ENCODE assay signal across 8 cellular contexts in genomic region chr10:47402681-47403301, GRCh38. TPM values are rescaled to one million over a fixed set of nuclear protein-coding genes. Genes with fewer than 3 reads are reported as not detected.
A peak's percentile ranks its signal among the peaks of the same experiment; 100 is the strongest.
DNase-seq lines count a peak whose midpoint lies in the region; ATAC-seq and TF ChIP-seq lines count a peak whose summit lies in the region.

No MANE protein-coding gene starts in this region.

- H2BK12ac ChIP-seq in trophoblast cell (ENCODE audit: low read length) = peak overlapping the region; percentile 96

- H2BK120ac ChIP-seq in trophoblast cell (ENCODE audit: insufficient read depth, low read length, poor library complexity) = peak overlapping the region; percentile 98

- no peaks in the 10 kb centered on the region for H3K27me3 ChIP-seq in trophoblast cell (ENCODE audit: insufficient read depth, low read length)

- H3K79me1 ChIP-seq in trophoblast cell (ENCODE audit: low read length) = peaks cover 59% of the 10 kb centered on the region

- H3K9me3 ChIP-seq in trophoblast cell (ENCODE audit: insufficient read depth, low read depth, low read length) = peaks cover 2% of the 10 kb centered on the region

- peak overlapping the region; percentile 93 for H3K14ac ChIP-seq in trophoblast cell (ENCODE audit: low read length)

- no peak overlapping the region for H3K4me3 ChIP-seq in trophoblast cell (ENCODE audit: low read depth, low read length)

- peaks cover 14% of the 10 kb centered on the region for H3K79me2 ChIP-seq in trophoblast cell (ENCODE audit: control insufficient read depth, insufficient read depth, low read length, poor library complexity)

- peaks cover 59 to 64% of the 10 kb centered on the region in 2 experiments for H3K4me1 ChIP-seq in trophoblast cell (ENCODE audit: control insufficient read depth in 1 of 2, insufficient read depth in 2 of 2, low read length in 2 of 2)

- intact Hi-C loops in Right ventricle myocardium superior (cut with DNase I) = no loop called here

- H3K23ac ChIP-seq in trophoblast cell (ENCODE audit: low read length) = no peak overlapping the region

- H3K36me3 ChIP-seq in trophoblast cell (ENCODE audit: control insufficient read depth in 1 of 2, insufficient read depth in 2 of 2, low read length in 2 of 2) = no peaks in the 10 kb centered on the region

- H2AK5ac ChIP-seq in trophoblast cell (ENCODE audit: low read length) = peak overlapping the region; percentile 75

- DNase-seq in DMS53 treated with DMSO at 0.1 percent for 48 hours (lab: John Stamatoyannopoulos, UW; ENCODE audit: unreplicated experiment) = peak; percentile 63
- DNase-seq in Right ventricle myocardium superior = peak; percentile 69
- peak; percentile 57 to 73 for DNase-seq in trophoblast cell
- no peak for DNase-seq in KG1 (lab: John Stamatoyannopoulos, UW)
- DNase-seq in NCI-H526 treated with DMSO at 0.1 percent for 48 hours (lab: John Stamatoyannopoulos, UW) = no peak
- DNase-seq in activated naive CD4-positive, alpha-beta T cell treated with Interleukin-2 at 50 U/mL for 16 hours = no peak

- WGBS in trophoblast cell (ENCODE audit: extremely low coverage, insufficient coverage, insufficient read length) = no CpG with 5 or more reads among the region's 4 CpGs

- H4K12ac ChIP-seq in trophoblast cell (ENCODE audit: low read depth, low read length) = peak overlapping the region; percentile 16

- peak; percentile 88 for ATAC-seq in SK-N-SH treated with all-trans-retinoic acid at 6 μM for 48 hours
- peak; percentile 92 for ATAC-seq in Right ventricle myocardium superior (ENCODE audit: poor library complexity)
- no peak for ATAC-seq in HG03520 (IDR thresholded peaks at IDR 0.05; ENCODE audit: unreplicated experiment)

- peak overlapping the region; percentile 82 for H3K27ac ChIP-seq in trophoblast cell (ENCODE audit: low read depth, low read length)

- peak overlapping the region; percentile 82 for H3K18ac ChIP-seq in trophoblast cell (ENCODE audit: low read length)

- H3K9ac ChIP-seq in trophoblast cell (ENCODE audit: low read length) = no peak overlapping the region

- peak overlapping the region; percentile 93 for H4K91ac ChIP-seq in trophoblast cell (ENCODE audit: low read depth, low read length)

- peak overlapping the region; percentile 78 for H3K4ac ChIP-seq in trophoblast cell (ENCODE audit: low read depth, low read length)

- H4K8ac ChIP-seq in trophoblast cell (ENCODE audit: low read depth, low read length) = peak overlapping the region; percentile 85

- H3K4me2 ChIP-seq in trophoblast cell (ENCODE audit: low read length) = peak overlapping the region; percentile 22

- H2BK5ac ChIP-seq in trophoblast cell (ENCODE audit: low read depth, low read length, poor library complexity) = peak overlapping the region; percentile 95

- H2AFZ ChIP-seq in trophoblast cell (ENCODE audit: insufficient read depth, low read length, poor library complexity) = peak overlapping the region; percentile 65

TF ChIP-seq in SK-N-SH treated with all-trans-retinoic acid at 6 μM for 48 hours, 23 proteins besides CTCF, POLR2A, EP300 and RAD21:
- TF ChIP-seq ZFP30 (CRISPR knock-in tag; IDR thresholded peaks at IDR 0.05) (no peak), ARNTL (CRISPR knock-in tag; IDR thresholded peaks at IDR 0.05; ENCODE audit: borderline replicate concordance, low read depth) (no peak), CSRNP3 (CRISPR knock-in tag; IDR thresholded peaks at IDR 0.05) (no peak), RARB (CRISPR knock-in tag; IDR thresholded peaks at IDR 0.05) (no peak), PPARA (CRISPR knock-in tag; IDR thresholded peaks at IDR 0.05; ENCODE audit: borderline replicate concordance) (no peak), ISL1 (CRISPR knock-in tag; IDR thresholded peaks at IDR 0.05) (no peak)

RNA-seq across cellular contexts. Expression of gene ZNF488, which starts 18.7 kb away (rescaled TPM):
- not detected for total RNA-seq in Right ventricle myocardium superior
- 34.5 and 39.7 TPM in 2 replicates for polyA plus RNA-seq in trophoblast cell (2013)

RNA-seq across cellular contexts. Expression of gene RBP3, which starts 54.6 kb away (rescaled TPM):
- not detected for total RNA-seq in Right ventricle myocardium superior
- not detected in 2 replicates for polyA plus RNA-seq in trophoblast cell (2013)

Comparison
In these comparisons a context has a peak if more than half of its experiments do, and no peak if none do; other contexts are left out.
1. DNase-seq: peak in DMS53 treated with DMSO at 0.1 percent for 48 hours (single experiment), Right ventricle myocardium superior (single experiment) and trophoblast cell (2 of 2); none in KG1 (single experiment), NCI-H526 treated with DMSO at 0.1 percent for 48 hours (single experiment) and activated naive CD4-positive, alpha-beta T cell treated with Interleukin-2 at 50 U/mL for 16 hours (single experiment).